ENCODE assay signal across 1 cellular context in the genomic region with DNA sequence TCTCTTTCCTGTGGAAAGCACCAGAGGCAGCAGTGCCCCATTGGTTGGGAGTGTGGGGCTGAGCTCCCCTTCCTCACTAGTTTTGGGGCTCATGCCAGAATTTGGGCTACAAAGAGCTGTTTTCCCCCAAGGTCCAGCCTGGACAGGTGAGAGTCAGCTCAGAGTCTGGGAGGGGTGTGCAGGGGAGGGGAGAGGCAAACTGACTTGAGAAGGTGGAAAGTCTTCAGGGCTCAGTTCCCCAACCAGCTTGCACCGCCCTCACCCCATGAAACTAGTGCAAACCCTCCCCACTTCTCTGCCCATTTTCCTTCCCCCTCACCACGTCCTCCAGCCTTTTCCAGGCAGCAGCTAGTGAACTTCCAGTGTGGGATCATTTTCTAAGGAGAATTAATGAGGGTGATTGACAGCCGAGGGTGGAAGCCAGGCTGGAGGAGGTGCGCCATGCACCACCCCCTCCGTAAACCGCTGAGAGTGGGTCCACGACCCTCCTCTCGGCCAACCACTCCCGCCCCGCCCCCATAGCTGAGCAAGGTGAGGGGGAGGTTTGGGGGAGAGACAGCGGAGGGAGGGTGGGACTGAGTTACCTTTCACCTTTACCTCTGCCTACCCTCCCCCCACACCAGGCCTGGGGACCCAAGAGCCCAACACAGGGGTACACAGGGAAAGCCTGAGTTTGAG.
TF ChIP-seq lines count a peak whose summit lies in the region.

No MANE protein-coding gene starts in this region.

TF ChIP-seq in H1, 55 proteins besides CTCF, POLR2A, EP300 and RAD21:
- TF ChIP-seq CREB1 (IDR thresholded peaks at IDR 0.05) (no peak), NANOG (IDR thresholded peaks at IDR 0.05; ENCODE audit: insufficient read depth, low read depth, low read length, poor library complexity, severe bottlenecking) (no peak), TCF12 (IDR thresholded peaks at IDR 0.05; ENCODE audit: low read depth, low read length) (no peak), BACH1 (IDR thresholded peaks at IDR 0.05; ENCODE audit: low read length) (no peak), KDM1A (IDR thresholded peaks at IDR 0.05; ENCODE audit: borderline replicate concordance, low read length) (no peak; the same call in 1 of the 2 replicates), CBX5 (IDR thresholded peaks at IDR 0.05; ENCODE audit: low read depth, low read length) (no peak), CHD1 (IDR thresholded peaks at IDR 0.05; ENCODE audit: low read depth, low read length) (no peak), PHF8 (conservative IDR thresholded peaks at IDR 0.05; ENCODE audit: low read depth, low read length) (no peak), ZNF274 (IDR thresholded peaks at IDR 0.05; ENCODE audit: borderline replicate concordance, extremely low read depth, low read length) (no peak)
- TF ChIP-seq, protein P1, sequence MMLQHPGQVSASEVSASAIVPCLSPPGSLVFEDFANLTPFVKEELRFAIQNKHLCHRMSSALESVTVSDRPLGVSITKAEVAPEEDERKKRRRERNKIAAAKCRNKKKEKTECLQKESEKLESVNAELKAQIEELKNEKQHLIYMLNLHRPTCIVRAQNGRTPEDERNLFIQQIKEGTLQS (IDR thresholded peaks at IDR 0.05; ENCODE audit: insufficient read depth, low read depth, low read length) = no peak
